28 cellular contexts compared by ENCODE assay signal in the genomic region with DNA sequence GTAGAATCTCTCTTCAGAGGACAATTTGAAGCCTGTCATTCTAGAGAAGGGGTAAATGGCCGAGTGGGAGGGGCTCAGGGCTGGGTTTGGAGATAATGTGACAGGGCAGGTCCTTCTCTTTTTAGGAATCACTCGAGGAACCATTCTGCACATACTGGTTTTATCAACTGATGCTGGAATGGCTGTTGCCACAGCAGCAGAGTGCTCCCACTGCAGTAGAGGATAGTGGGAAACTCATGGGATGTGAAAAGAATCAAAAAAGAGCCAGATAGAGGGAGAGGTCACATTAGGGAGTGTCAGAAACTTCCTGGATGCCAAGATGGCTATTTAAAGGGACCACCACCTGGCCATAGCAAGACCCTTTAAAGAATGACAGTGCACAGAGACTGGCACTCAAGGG.
A peak's percentile ranks its signal among the peaks of the same experiment; 100 is the strongest.
DNase-seq lines count a peak whose midpoint lies in the region; ATAC-seq, FAIRE-seq and TF ChIP-seq lines count a peak whose summit lies in the region.
"Had no signal": no experiment of that assay in that cellular context is flagged by ENCODE, and none has a peak within 500 bp of the region (broad histone marks: within the 10 kb centered on the region; RNA-seq: fewer than 3 reads in every experiment).

No MANE protein-coding gene starts in this region.

- peak overlapping the region; percentile 42; the same call in 1 of the 2 replicates for H3K27ac Mint-ChIP-seq in HFFc6
- H3K27ac Mint-ChIP-seq: CD14-positive monocyte; CD4-positive, alpha-beta memory T cell; CD4-positive, CD25-positive, alpha-beta regulatory T cell; CD8-positive, alpha-beta memory T cell had no signal

- peaks cover 0 to 6% of the 10 kb centered on the region in 2 experiments; a peak in 1 of 5 replicates for H3K27me3 ChIP-seq in K562 (ENCODE audit: control insufficient read depth in 2 of 2, insufficient read depth in 2 of 2, low read length in 2 of 2)
- H3K27me3 ChIP-seq in fibroblast of lung (ENCODE audit: control insufficient read depth, insufficient read depth, low read length): no peaks in the 10 kb centered on the region
- H3K27me3 ChIP-seq in colonic mucosa: peaks cover 6% of the 10 kb centered on the region
- H3K27me3 ChIP-seq: BLaER1 had no signal

- no peak overlapping the region for H3K4me3 ChIP-seq in HEK293 (ENCODE audit: low read depth, low read length)
- H3K4me3 ChIP-seq in K562: no peak overlapping the region
- no peak overlapping the region for H3K4me3 ChIP-seq in fibroblast of lung (replicated peaks in 1 of 4; ENCODE audit: control extremely low read depth in 1 of 4, insufficient read depth in 1 of 4, low read depth in 3 of 4, low read length in 4 of 4)
- H3K4me3 ChIP-seq in colonic mucosa: no peak overlapping the region
- H3K4me3 ChIP-seq: BLaER1, GM12878 had no signal

- no peaks in the 10 kb centered on the region for H3K9me3 Mint-ChIP-seq in HFFc6
- H3K9me3 Mint-ChIP-seq: CD4-positive, CD25-positive, alpha-beta regulatory T cell had no signal

- in situ Hi-C loops in K562 (cut with MboI): no loop called here

- H3K4me1 ChIP-seq in HEK293 (ENCODE audit: control insufficient read depth, insufficient read depth, low read length): no peaks in the 10 kb centered on the region
- peaks cover 18 to 21% of the 10 kb centered on the region in 2 experiments for H3K4me1 ChIP-seq in K562 (replicated peaks in 1 of 2; ENCODE audit: control insufficient read depth in 2 of 2, insufficient read depth in 2 of 2, low read length in 2 of 2)
- H3K4me1 ChIP-seq in fibroblast of lung (ENCODE audit: control insufficient read depth, extremely low read depth, insufficient read depth, low read length): peaks cover 43% of the 10 kb centered on the region
- peaks cover 4% of the 10 kb centered on the region for H3K4me1 ChIP-seq in colonic mucosa
- H3K4me1 ChIP-seq: BE2C had no signal

- peaks cover 4% of the 10 kb centered on the region for H3K27me3 Mint-ChIP-seq in HFFc6 (ENCODE audit: insufficient read depth)

- TF ChIP-seq CTCF in HEK293 (tag by site-specific recombination; IDR thresholded peaks at IDR 0.05) (no peak), HFFc6 (IDR thresholded peaks at IDR 0.05) (no peak), K562 (IDR thresholded peaks at IDR 0.05 in 2 of 3, conservative IDR thresholded peaks at IDR 0.05 in 1 of 3; ENCODE audit: insufficient read depth in 2 of 3, low read depth in 1 of 3, low read length in 3 of 3) (no peak), fibroblast of lung (conservative IDR thresholded peaks at IDR 0.05 in 1 of 2, IDR thresholded peaks at IDR 0.05 in 1 of 2; ENCODE audit: low read depth in 1 of 2, low read length in 2 of 2) (no peak), colonic mucosa (IDR thresholded peaks at IDR 0.05) (no peak)

- peaks cover 6% of the 10 kb centered on the region; the same call in 1 of the 3 replicates for H3K79me2 ChIP-seq in K562 (ENCODE audit: control insufficient read depth, insufficient read depth, low read length)
- H3K79me2 ChIP-seq in fibroblast of lung (ENCODE audit: control insufficient read depth, insufficient read depth, low read length): peaks cover 36% of the 10 kb centered on the region

- H4K20me1 ChIP-seq in K562 (replicated peaks; ENCODE audit: control insufficient read depth, insufficient read depth, low read length) (no peaks in the 10 kb centered on the region), fibroblast of lung (ENCODE audit: control insufficient read depth, extremely low read depth, insufficient read depth, low read length) (no peaks in the 10 kb centered on the region)

- H3K9me3 ChIP-seq in HEK293 (ENCODE audit: control insufficient read depth, insufficient read depth, low read depth, low read length): no peaks in the 10 kb centered on the region
- no peaks in the 10 kb centered on the region for H3K9me3 ChIP-seq in K562 (replicated peaks; ENCODE audit: control insufficient read depth, insufficient read depth, low read depth, low read length)
- no peaks in the 10 kb centered on the region for H3K9me3 ChIP-seq in fibroblast of lung (ENCODE audit: control insufficient read depth, insufficient read depth, low read depth, low read length)
- H3K9me3 ChIP-seq in colonic mucosa: no peaks in the 10 kb centered on the region
- H3K9me3 ChIP-seq: BE2C, BLaER1 had no signal

- H3K4me3 Mint-ChIP-seq in HFFc6: no peak overlapping the region
- H3K4me3 Mint-ChIP-seq: CD14-positive monocyte; CD4-positive, alpha-beta memory T cell; CD4-positive, CD25-positive, alpha-beta regulatory T cell; CD8-positive, alpha-beta memory T cell had no signal

- DNase-seq in HFFc6 (no peak), K562 (ENCODE audit: extremely low read depth in 1 of 4, low spot score in 3 of 4) (no peak), fibroblast of lung (ENCODE audit: low read depth in 2 of 2) (no peak), colonic mucosa (no peak), AML-193 (lab: John Stamatoyannopoulos, UW) (no peak)
- DNase-seq: 8988T; ACHN; BE2C; C1 segment of cervical spinal cord; CD4-positive, alpha-beta memory T cell; CD4-positive, CD25-positive, alpha-beta regulatory T cell; CD8-positive, alpha-beta memory T cell; COR-L47; DMS 273 treated with DMSO at 0.1 percent for 48 hours; DMS153; DMS53; DMS79; DND-41; GDM1 had no signal

- no peak overlapping the region for H2AFZ ChIP-seq in K562 (ENCODE audit: low read depth, low read length)
- no peak overlapping the region for H2AFZ ChIP-seq in fibroblast of lung (ENCODE audit: low read length)

- peak; percentile 37 for FAIRE-seq in K562 (lab: Jason Lieb, UNC)
- FAIRE-seq: A204.1, GM12878, GM12892, GM18507 had no signal

- WGBS in K562 (ENCODE audit: insufficient coverage, low coverage, missing lambda C conversion rate): 0% methylated on average over 2 of the region's 2 CpGs

- no peak for TF ChIP-seq POLR2A in K562 (conservative IDR thresholded peaks at IDR 0.05)

- ATAC-seq in K562 (no peak), GM21786 (IDR thresholded peaks at IDR 0.05; ENCODE audit: unreplicated experiment) (no peak), SK-N-SH treated with all-trans-retinoic acid at 6 μM for 48 hours (no peak)
- ATAC-seq: GM12878 had no signal

- H3K4me1 Mint-ChIP-seq in HFFc6 (ENCODE audit: low read depth): peaks cover 58% of the 10 kb centered on the region
- H3K4me1 Mint-ChIP-seq: CD4-positive, CD25-positive, alpha-beta regulatory T cell; CD8-positive, alpha-beta memory T cell had no signal

- no peak for TF ChIP-seq EP300 in K562 (IDR thresholded peaks at IDR 0.05; ENCODE audit: low read length)

- no peak for TF ChIP-seq RAD21 in K562 (CRISPR knock-in tag; conservative IDR thresholded peaks at IDR 0.05 in 1 of 2, IDR thresholded peaks at IDR 0.05 in 1 of 2)

- no peaks in the 10 kb centered on the region for H3K9me1 ChIP-seq in K562 (ENCODE audit: control insufficient read depth, insufficient read depth, low read length)

- POLR2A ChIA-PET in HEK293 (lab: Yijun Ruan, JAX): no interaction called here
- POLR2A ChIA-PET in K562 (lab: Yijun Ruan, JAX): no interaction called here

- H3K36me3 Mint-ChIP-seq in HFFc6 (ENCODE audit: low read depth): peaks cover 35% of the 10 kb centered on the region
- H3K36me3 Mint-ChIP-seq: CD14-positive monocyte; CD8-positive, alpha-beta memory T cell had no signal

- H3K9ac ChIP-seq in K562 (ENCODE audit: insufficient read depth in 1 of 2, low read depth in 2 of 2, low read length in 2 of 2) (no peak overlapping the region), fibroblast of lung (ENCODE audit: insufficient read depth, low read length) (no peak overlapping the region), colonic mucosa (ENCODE audit: low read depth in 2 of 2, low read length in 2 of 2) (no peak overlapping the region)
- H3K9ac ChIP-seq: BLaER1 had no signal

- H3K27ac ChIP-seq in HEK293 (ENCODE audit: extremely low read depth, low read depth, low read length) (no peak overlapping the region), K562 (ENCODE audit: extremely low read depth, low read depth, low read length) (no peak overlapping the region; the same call in 2 of the 3 replicates), fibroblast of lung (ENCODE audit: insufficient read depth, low read length) (peak overlapping the region; percentile 7), colonic mucosa (no peak overlapping the region)
- H3K27ac ChIP-seq: BLaER1 had no signal

- intact Hi-C loops in K562 (cut with micrococcal nuclease): no loop called here
- intact Hi-C loops in colonic mucosa (cut with DNase I): no loop called here

- H3K36me3 ChIP-seq in HEK293 (ENCODE audit: control insufficient read depth in 2 of 2, insufficient read depth in 1 of 2, low read length in 2 of 2) (no peaks in the 10 kb centered on the region), K562 (ENCODE audit: control insufficient read depth, insufficient read depth, low read length) (no peaks in the 10 kb centered on the region), fibroblast of lung (ENCODE audit: control insufficient read depth, insufficient read depth, low read length) (no peaks in the 10 kb centered on the region), colonic mucosa (no peaks in the 10 kb centered on the region)
- H3K36me3 ChIP-seq: BE2C had no signal

- H3K4me2 ChIP-seq in K562 (ENCODE audit: insufficient read depth, low read length) (no peak overlapping the region), fibroblast of lung (ENCODE audit: extremely low read depth, insufficient read depth, low read length) (no peak overlapping the region)
- H3K4me2 ChIP-seq: BLaER1 had no signal

- no TSS peak for BruUV-seq in K562 (replicated peaks; lab: Mats Ljungman, UMichigan)

- CTCF ChIA-PET in HEK293 (lab: Yijun Ruan, JAX) (no interaction called here), K562 (lab: Yijun Ruan, JAX; ENCODE audit: low intra/inter-chr PET ratio) (no interaction called here)

TF ChIP-seq in K562, 482 proteins besides CTCF, POLR2A, EP300 and RAD21 (continues in another document):
- TF ChIP-seq RFX1 (IDR thresholded peaks at IDR 0.05) (peak; percentile 56; the same call in 1 of the 2 replicates), NFYB (IDR thresholded peaks at IDR 0.05; ENCODE audit: extremely low read depth, insufficient read length) (no peak), JUN (IDR thresholded peaks at IDR 0.05; ENCODE audit: borderline replicate concordance, low read depth, low read length) (no peak), JUN (CRISPR knock-in tag; IDR thresholded peaks at IDR 0.05; ENCODE audit: borderline replicate concordance) (no peak)

TF ChIP-seq in SK-N-SH treated with all-trans-retinoic acid at 6 μM for 48 hours, 23 proteins besides CTCF, POLR2A, EP300 and RAD21 (continues in another document):
- TF ChIP-seq POU6F1 (CRISPR knock-in tag; IDR thresholded peaks at IDR 0.05; ENCODE audit: borderline replicate concordance, low read depth): no peak
